ENCODE assay signal across 8 cellular contexts in the genomic region with DNA sequence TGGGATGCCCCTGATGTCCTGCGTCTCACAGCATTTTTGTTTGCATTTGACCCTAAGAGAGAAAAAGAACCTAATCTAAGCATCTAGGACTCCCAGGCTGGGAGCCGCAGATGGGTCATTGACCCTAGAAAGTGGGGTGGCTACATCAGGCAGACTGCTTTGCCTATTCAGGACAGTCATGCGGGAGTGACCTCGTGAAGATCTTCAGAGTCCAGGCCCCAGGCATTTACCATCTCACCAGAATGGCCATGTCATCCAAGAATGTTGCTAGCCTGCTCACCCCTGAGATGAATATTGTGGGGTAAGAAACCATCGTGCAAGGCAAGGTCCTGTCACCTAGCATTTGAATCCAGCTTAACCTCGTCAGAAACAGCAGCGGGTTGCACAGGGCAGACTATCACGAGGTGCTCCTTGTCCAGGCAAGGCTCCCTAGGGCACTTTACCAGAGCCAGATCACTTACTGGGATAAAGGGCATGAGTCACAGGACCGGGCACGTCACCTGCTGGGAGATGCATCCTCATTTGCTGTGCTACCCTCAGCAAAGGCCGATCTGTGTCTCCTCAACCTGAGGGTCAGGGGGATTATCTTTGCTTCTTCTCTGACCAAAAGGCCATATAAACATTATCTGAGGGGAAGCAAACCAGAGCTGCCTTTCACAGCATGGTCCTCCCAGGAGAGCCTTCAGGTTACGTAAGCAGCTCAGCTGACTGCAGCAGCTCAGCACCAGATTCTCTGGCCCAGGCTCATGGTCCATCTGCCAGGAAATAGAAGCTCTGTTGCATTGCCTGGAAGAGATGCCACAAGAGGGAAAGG.
A peak's percentile ranks its signal among the peaks of the same experiment; 100 is the strongest.
DNase-seq lines count a peak whose midpoint lies in the region; ATAC-seq and TF ChIP-seq lines count a peak whose summit lies in the region.
"Had no signal": no experiment of that assay in that cellular context is flagged by ENCODE, and none has a peak within 500 bp of the region (broad histone marks: within the 10 kb centered on the region; RNA-seq: fewer than 3 reads in every experiment).

No MANE protein-coding gene starts in this region.

- H3K27ac ChIP-seq in left lung = no peak overlapping the region
- peak overlapping the region in 3 of 4 donors; percentile 14 to 76 (median 53) for H3K27ac ChIP-seq in tibial nerve

- H3K4me3 ChIP-seq in left lung = no peak overlapping the region
- H3K4me3 ChIP-seq in tibial nerve = no peak overlapping the region

- no peaks in the 10 kb centered on the region for H3K9me3 Mint-ChIP-seq in stimulated activated naive CD8-positive, alpha-beta T cell treated with anti-CD3 and anti-CD28 coated beads, Interleukin-15, amount 100 ng/mL, for 72 hours

- TF ChIP-seq CTCF in left lung (IDR thresholded peaks at IDR 0.05) (no peak), tibial nerve (IDR thresholded peaks at IDR 0.05) (peak in 1 of 5 experiments; percentile 27), GM20000 (IDR thresholded peaks at IDR 0.05; ENCODE audit: extremely low read depth, missing control alignments) (no peak)

- ATAC-seq in left lung (peak; percentile 65), HG03095 (IDR thresholded peaks at IDR 0.05; ENCODE audit: unreplicated experiment) (no peak)
- ATAC-seq in stimulated activated naive CD8-positive, alpha-beta T cell treated with anti-CD3 and anti-CD28 coated beads, Interleukin-15, amount 100 ng/mL, for 72 hours = no peak

- no peak overlapping the region for H3K4me3 Mint-ChIP-seq in stimulated activated naive CD8-positive, alpha-beta T cell treated with anti-CD3 and anti-CD28 coated beads, Interleukin-15, amount 100 ng/mL, for 72 hours

- H3K36me3 ChIP-seq in left lung (no peaks in the 10 kb centered on the region), tibial nerve (no peaks in the 10 kb centered on the region)

- H3K9me3 ChIP-seq in left lung = no peaks in the 10 kb centered on the region
- H3K9me3 ChIP-seq in tibial nerve = no peaks in the 10 kb centered on the region

- intact Hi-C loops in left lung (cut with DNase I) = no loop called here

- H3K4me1 ChIP-seq in left lung = no peaks in the 10 kb centered on the region
- H3K4me1 ChIP-seq in tibial nerve = peaks cover 0 to 18% (median 0%) of the 10 kb centered on the region in 4 donors

- peak; percentile 38 for DNase-seq in LHCN-M2 (ENCODE audit: low read depth)
- DNase-seq in cerebellar cortex (ENCODE audit: low spot score) = peak; percentile 85
- no peak for DNase-seq in left lung
- DNase-seq in tibial nerve (ENCODE audit: low spot score in 2 of 2) = peak; percentile 73 to 92
- DNase-seq in stimulated activated naive CD8-positive, alpha-beta T cell treated with anti-CD3 and anti-CD28 coated beads, Interleukin-15, amount 100 ng/mL, for 72 hours = no peak
- no peak for DNase-seq in GM20000 (ENCODE audit: low spot score)
- DNase-seq: NCI-H526 treated with DMSO at 0.1 percent for 48 hours had no signal

- peak; percentile 63 to 89 for TF ChIP-seq EP300 in tibial nerve (IDR thresholded peaks at IDR 0.05)

- no peak for TF ChIP-seq POLR2A in tibial nerve (IDR thresholded peaks at IDR 0.05)

- peaks cover 7% of the 10 kb centered on the region for H3K27me3 Mint-ChIP-seq in stimulated activated naive CD8-positive, alpha-beta T cell treated with anti-CD3 and anti-CD28 coated beads, Interleukin-15, amount 100 ng/mL, for 72 hours

- H3K27me3 ChIP-seq in left lung (no peaks in the 10 kb centered on the region), tibial nerve (no peaks in the 10 kb centered on the region)

- 74 to 78% methylated on average over 12 of the region's 12 CpGs for WGBS in tibial nerve, 2 donors

- no peaks in the 10 kb centered on the region for H3K4me1 Mint-ChIP-seq in stimulated activated naive CD8-positive, alpha-beta T cell treated with anti-CD3 and anti-CD28 coated beads, Interleukin-15, amount 100 ng/mL, for 72 hours

- H3K27ac Mint-ChIP-seq in stimulated activated naive CD8-positive, alpha-beta T cell treated with anti-CD3 and anti-CD28 coated beads, Interleukin-15, amount 100 ng/mL, for 72 hours = no peak overlapping the region

Comparison
In these comparisons a context has a peak if more than half of its experiments do, and no peak if none do; other contexts are left out.
1. DNase-seq: peak in LHCN-M2 (single experiment), cerebellar cortex (single experiment) and tibial nerve (2 of 2); none in left lung (0 of 2), stimulated activated naive CD8-positive, alpha-beta T cell treated with anti-CD3 and anti-CD28 coated beads, Interleukin-15, amount 100 ng/mL, for 72 hours (0 of 2) and GM20000 (single experiment).
2. H3K27ac ChIP-seq: peak in tibial nerve (3 of 4); none in left lung (0 of 2).